In genomic region chr7:67618569-67619543, GRCh38 we compare ENCODE assay signal across 15 cellular contexts.
DNase-seq lines count a peak whose midpoint lies in the region; TF ChIP-seq lines count a peak whose summit lies in the region.
"Had no signal": no experiment of that assay in that cellular context is flagged by ENCODE, and none has a peak within 500 bp of the region (broad histone marks: within the 10 kb centered on the region; RNA-seq: fewer than 3 reads in every experiment).

No MANE protein-coding gene starts in this region.

- no peak for TF ChIP-seq POLR2A in testis (IDR thresholded peaks at IDR 0.05)

- DNase-seq in NCI-H146 (lab: John Stamatoyannopoulos, UW), result peak; percentile 4
- no peak for DNase-seq in NCI-H146 treated with DMSO at 0.1 percent for 48 hours (lab: John Stamatoyannopoulos, UW; ENCODE audit: unreplicated experiment)
- peak; percentile 37 for DNase-seq in NCI-H345 treated with DMSO at 0.1 percent for 48 hours (lab: John Stamatoyannopoulos, UW; ENCODE audit: unreplicated experiment)
- DNase-seq in head of caudate nucleus, result peak in 38 of 42 donors; percentile 8 to 78 (median 36)
- DNase-seq in testis, result peak; percentile 44
- DNase-seq in colonic mucosa, result no peak
- no peak for DNase-seq in germinal center (ENCODE audit: low spot score)
- no peak for DNase-seq in SIG-M5 (lab: John Stamatoyannopoulos, UW)
- DNase-seq: activated CD4-positive, alpha-beta T cell treated with anti-CD3 and anti-CD28 coated beads, Interleukin-2, amount 10 ng/mL, durations not matched to agents 24 days and 14 days; activated naive CD4-positive, alpha-beta T cell treated with anti-CD3 and anti-CD28 coated beads, Interleukin-2, amount 10 ng/mL, durations not matched to agents 7 days and 5 days; GDM1; HCEC 1CT; naive B cell; stimulated activated naive CD8-positive, alpha-beta T cell treated with anti-CD3 and anti-CD28 coated beads, Interleukin-15, Interleukin-2, amounts not matched to agents 100 U/mL and 50 U/mL, for 24 hours had no signal

- WGBS in testis, 2 donors, result 47 to 53% methylated on average over 20 of the region's 20 CpGs

- intact Hi-C loops in head of caudate nucleus (cut with DNase I), result no loop called here
- intact Hi-C loops in testis (cut with DNase I; ENCODE audit: low total_unique reads), result no loop called here
- intact Hi-C loops in colonic mucosa (cut with DNase I), result no loop called here

- no peak for TF ChIP-seq CTCF in testis (IDR thresholded peaks at IDR 0.05)
- TF ChIP-seq CTCF in colonic mucosa (IDR thresholded peaks at IDR 0.05), result no peak

- H3K9ac ChIP-seq in colonic mucosa (ENCODE audit: low read depth in 2 of 2, low read length in 2 of 2), result no peak overlapping the region

- H3K4me3 ChIP-seq in testis, result no peak overlapping the region
- H3K4me3 ChIP-seq in colonic mucosa, result no peak overlapping the region
- H3K4me3 ChIP-seq: SJCRH30 had no signal

- H3K36me3 ChIP-seq in testis (ENCODE audit: low read depth, missing control alignments) (no peaks in the 10 kb centered on the region), colonic mucosa (no peaks in the 10 kb centered on the region)
- H3K36me3 ChIP-seq: SJCRH30 had no signal

- H3K4me1 ChIP-seq in testis (no peaks in the 10 kb centered on the region), colonic mucosa (no peaks in the 10 kb centered on the region)
- H3K4me1 ChIP-seq: SJCRH30 had no signal

- no peaks in the 10 kb centered on the region for H3K9me3 ChIP-seq in testis
- H3K9me3 ChIP-seq in colonic mucosa, result no peaks in the 10 kb centered on the region
- H3K9me3 ChIP-seq: SJCRH30 had no signal

- H3K27me3 ChIP-seq in testis (no peaks in the 10 kb centered on the region), colonic mucosa (no peaks in the 10 kb centered on the region)

- H3K27ac ChIP-seq in testis (no peak overlapping the region), colonic mucosa (no peak overlapping the region)
- H3K27ac ChIP-seq: SJCRH30 had no signal

Comparison
In these comparisons a context has a peak if more than half of its experiments do, and no peak if none do; other contexts are left out.
1. DNase-seq: peak in NCI-H146 (single experiment), NCI-H345 treated with DMSO at 0.1 percent for 48 hours (single experiment), head of caudate nucleus (38 of 42) and testis (single experiment); none in NCI-H146 treated with DMSO at 0.1 percent for 48 hours (single experiment), colonic mucosa (single experiment), germinal center (single experiment) and SIG-M5 (single experiment).